8 cellular contexts compared by ENCODE assay signal in the genomic region with DNA sequence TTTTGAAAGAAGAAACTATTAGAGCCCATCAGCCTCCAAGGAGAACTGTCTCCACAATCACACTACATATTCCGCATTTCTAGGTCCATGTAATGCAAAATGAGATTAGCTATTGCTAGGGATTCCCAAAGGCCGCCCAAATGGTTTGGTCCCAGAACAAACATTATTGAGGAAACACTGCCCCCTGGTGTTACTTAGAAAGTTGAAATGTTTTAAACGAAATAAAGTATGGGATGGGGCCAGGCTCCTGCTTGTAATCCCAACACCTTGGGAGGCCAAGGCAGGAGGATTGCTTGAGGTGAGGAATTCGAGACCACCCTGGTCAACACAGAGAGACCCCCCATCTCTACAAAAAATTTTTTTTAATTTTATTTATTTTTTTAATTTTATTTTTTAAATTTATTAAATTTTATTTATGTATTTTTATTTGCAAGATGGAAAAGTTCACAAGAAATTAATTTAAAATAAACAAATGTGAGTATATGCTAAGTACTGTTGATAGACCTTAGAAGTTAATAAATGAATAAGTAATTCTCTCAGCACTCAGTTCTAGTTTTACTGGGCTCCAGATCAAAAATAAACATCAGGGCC. TPM values are rescaled to one million over a fixed set of nuclear protein-coding genes. Genes with fewer than 3 reads are reported as not detected.
DNase-seq lines count a peak whose midpoint lies in the region; TF ChIP-seq lines count a peak whose summit lies in the region.

No MANE protein-coding gene starts in this region.

- H3K36me3 ChIP-seq in cardiac muscle cell, result peaks cover 3% of the 10 kb centered on the region
- H3K36me3 ChIP-seq in vagina, result peaks cover 0 to 25% of the 10 kb centered on the region in 2 donors

- WGBS in lower leg skin, 2 donors, result 7 to 8% methylated on average over 4 of the region's 4 CpGs

- peaks cover 4% of the 10 kb centered on the region for H3K4me1 ChIP-seq in cardiac muscle cell (ENCODE audit: low read depth)
- H3K4me1 ChIP-seq in vagina, result peaks cover 12% of the 10 kb centered on the region

- DNase-seq in cardiac muscle cell (ENCODE audit: low read depth in 1 of 2, low spot score in 1 of 2), result peak; percentile 85 to 90
- no peak for DNase-seq in cardiac septum (ENCODE audit: low spot score)
- peak; percentile 59 for DNase-seq in MV-4-11 (lab: John Stamatoyannopoulos, UW)
- peak; percentile 66 for DNase-seq in SHP77 treated with DMSO at 0.1 percent for 48 hours (lab: John Stamatoyannopoulos, UW)
- DNase-seq in dedifferentiated amniotic fluid mesenchymal stem cell (ENCODE audit: extremely low spot score), result peak; percentile 80
- peak; percentile 33 to 46 for DNase-seq in lower leg skin (ENCODE audit: low spot score in 2 of 2)
- no peak for DNase-seq in vagina (ENCODE audit: extremely low spot score in 2 of 2)
- no peak for DNase-seq in activated effector memory CD4-positive, alpha-beta T cell treated with Interleukin-2 at 50 U/mL for 16 hours

- no peak overlapping the region for H3K27ac ChIP-seq in cardiac muscle cell
- no peak overlapping the region for H3K27ac ChIP-seq in vagina

- no peak for TF ChIP-seq POLR2A in lower leg skin (IDR thresholded peaks at IDR 0.05)
- TF ChIP-seq POLR2A in vagina (IDR thresholded peaks at IDR 0.05), result no peak

- TF ChIP-seq CTCF in cardiac muscle cell (IDR thresholded peaks at IDR 0.05; ENCODE audit: low read depth, low read length) (peak; percentile 46), lower leg skin (IDR thresholded peaks at IDR 0.05) (no peak), vagina (IDR thresholded peaks at IDR 0.05) (peak; percentile 45 to 71 (median 55))

- intact Hi-C loops in cardiac septum (cut with DNase I) (loop anchor here (1.0 kb wide), 2 partner anchors 97 to 126 kb away; no protein-coding TSS in a partner anchor), lower leg skin (cut with DNase I; ENCODE audit: low total_unique reads) (loop anchor here (5.0 kb wide), 1 partner anchor 128 kb away; no protein-coding TSS in a partner anchor), vagina (cut with DNase I) (loop anchor here (10.0 kb wide), 3 partner anchors 100 to 170 kb away; partner anchors contain the start of gene FEV)

- H3K4me3 ChIP-seq in cardiac muscle cell (no peak overlapping the region), lower leg skin (ENCODE audit: low read depth, poor library complexity, severe bottlenecking) (no peak overlapping the region), vagina (no peak overlapping the region)

- no peaks in the 10 kb centered on the region for H3K27me3 ChIP-seq in cardiac muscle cell
- no peaks in the 10 kb centered on the region for H3K27me3 ChIP-seq in vagina

- H3K9me3 ChIP-seq in cardiac muscle cell (ENCODE audit: low read depth) (no peaks in the 10 kb centered on the region), vagina (no peaks in the 10 kb centered on the region)

RNA-seq across cellular contexts. Expression of gene NHEJ1, which starts 5.5 kb away (rescaled TPM):
- total RNA-seq in cardiac muscle cell, result 8.4 and 12.9 TPM in 2 replicates
- polyA plus RNA-seq in cardiac muscle cell, result 7.7 and 9.4 TPM in 2 replicates
- total RNA-seq in cardiac septum, result 6.7 TPM
- 10 to 100 TPM; 13.2 to 20.9 (median 18.4) TPM for total RNA-seq in lower leg skin
- 17.7 TPM for total RNA-seq in vagina

RNA-seq across cellular contexts. Expression of gene SLC23A3, which starts 14.7 kb away (rescaled TPM):
- total RNA-seq in cardiac muscle cell (0.09 TPM in 1 of 2 replicates, not detected in the other), cardiac septum (0.48 TPM), lower leg skin (1 to 10 TPM in 2 of 4 donors, under 1 TPM in 2; 0.10 to 4.4 (median 1.0) TPM), vagina (5.4 TPM)
- 0.11 TPM in 1 of 2 replicates, not detected in the other for polyA plus RNA-seq in cardiac muscle cell

RNA-seq across cellular contexts. Expression of gene CNPPD1, which starts 21.6 kb away (rescaled TPM):
- 42.1 and 42.6 TPM in 2 replicates for total RNA-seq in cardiac muscle cell
- polyA plus RNA-seq in cardiac muscle cell, result 70.2 and 81.9 TPM in 2 replicates
- 67.6 TPM for total RNA-seq in cardiac septum
- total RNA-seq in lower leg skin, result 10 to 100 TPM; 48.0 to 76.7 (median 66.9) TPM
- 32.2 TPM for total RNA-seq in vagina

RNA-seq across cellular contexts. Expression of gene RETREG2, which starts 22.9 kb away (rescaled TPM):
- total RNA-seq in cardiac muscle cell (72.0 and 74.0 TPM in 2 replicates), cardiac septum (31.2 TPM), lower leg skin (100 to 1,000 TPM in 2 of 4 donors, 10 to 100 TPM in 2; 88.7 to 110 (median 98.3) TPM), vagina (43.7 TPM)
- polyA plus RNA-seq in cardiac muscle cell, result 77.6 and 101 TPM in 2 replicates

RNA-seq across cellular contexts. Expression of gene ZFAND2B, which starts 51.4 kb away (rescaled TPM):
- total RNA-seq in cardiac muscle cell (32.6 and 35.4 TPM in 2 replicates), cardiac septum (23.9 TPM), lower leg skin (10 to 100 TPM; 63.0 to 76.4 (median 63.3) TPM), vagina (52.1 TPM)
- 49.0 and 54.8 TPM in 2 replicates for polyA plus RNA-seq in cardiac muscle cell

Comparison
In these comparisons a context has a peak if more than half of its experiments do, and no peak if none do; other contexts are left out.
1. DNase-seq: peak in cardiac muscle cell (2 of 2), MV-4-11 (single experiment), SHP77 treated with DMSO at 0.1 percent for 48 hours (single experiment), dedifferentiated amniotic fluid mesenchymal stem cell (single experiment) and lower leg skin (2 of 2); none in cardiac septum (single experiment), vagina (0 of 2) and activated effector memory CD4-positive, alpha-beta T cell treated with Interleukin-2 at 50 U/mL for 16 hours (single experiment).
2. CTCF ChIP-seq: peak in cardiac muscle cell (single experiment) and vagina (3 of 3); none in lower leg skin (0 of 3).